In the genomic region with DNA sequence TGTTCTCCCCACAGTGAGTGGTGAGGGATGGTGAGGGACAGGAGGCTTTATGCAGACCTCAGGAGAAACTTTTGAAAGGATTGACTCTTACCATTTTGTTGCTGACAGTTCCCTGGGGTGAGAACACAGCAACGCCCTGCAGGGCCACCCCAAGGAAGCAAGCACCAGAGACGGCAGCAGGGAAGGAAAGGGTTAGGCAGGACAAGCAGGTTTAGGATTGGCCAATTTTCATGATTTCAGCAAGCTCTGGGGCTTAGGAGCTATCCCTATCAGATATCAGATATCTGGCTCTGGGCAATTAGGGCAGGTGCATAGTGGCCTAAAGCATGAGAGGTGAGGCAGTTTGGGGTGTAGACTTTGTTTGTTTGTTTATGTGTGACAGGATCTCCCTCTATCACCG, we compare ENCODE assay signal across 22 cellular contexts.
DNase-seq lines count a peak whose midpoint lies in the region; ATAC-seq, FAIRE-seq and TF ChIP-seq lines count a peak whose summit lies in the region.
"Had no signal": no experiment of that assay in that cellular context is flagged by ENCODE, and none has a peak within 500 bp of the region (broad histone marks: within the 10 kb centered on the region; RNA-seq: fewer than 3 reads in every experiment).

No MANE protein-coding gene starts in this region.

- no peak for TF ChIP-seq POLR2A in H1 (IDR thresholded peaks at IDR 0.05; ENCODE audit: control extremely low read depth in 1 of 2, low read depth in 2 of 2, low read length in 2 of 2)
- no peak for TF ChIP-seq POLR2A in spleen (IDR thresholded peaks at IDR 0.05)

- intact Hi-C loops in spleen (cut with DNase I; ENCODE audit: low total_unique reads), result no loop called here

- H2BK120ac ChIP-seq in H1 (replicated peaks; ENCODE audit: low read depth, low read length), result peak overlapping the region; percentile 58

- H3K79me2 ChIP-seq in H1 (ENCODE audit: control insufficient read depth in 1 of 2, insufficient read depth in 2 of 2, low read length in 2 of 2) (no peaks in the 10 kb centered on the region), neural progenitor cell (ENCODE audit: low read depth) (no peaks in the 10 kb centered on the region)

- H3K9me3 Mint-ChIP-seq in neural progenitor cell, result peaks cover 7% of the 10 kb centered on the region
- H3K9me3 Mint-ChIP-seq: CD4-positive, alpha-beta T cell had no signal

- FAIRE-seq in H1 (lab: Jason Lieb, UNC), result peak; percentile 39
- FAIRE-seq: D721Med, GM12892, GM18507, HepG2 had no signal

- no peak overlapping the region; the same call in 1 of the 2 replicates for H2BK5ac ChIP-seq in H1 (ENCODE audit: low read depth, low read length)

- no peaks in the 10 kb centered on the region for H3K36me3 Mint-ChIP-seq in neural progenitor cell
- H3K36me3 Mint-ChIP-seq: IgD-negative memory B cell had no signal

- H3K4me2 ChIP-seq in H1 (ENCODE audit: insufficient read depth in 1 of 2, low read depth in 2 of 2, low read length in 2 of 2) (peak overlapping the region in 1 of 2 experiments; percentile 35; a peak in 2 of 4 replicates), neural progenitor cell (no peak overlapping the region)
- H3K4me2 ChIP-seq: A549 had no signal

- POLR2A ChIA-PET in H1 (lab: Charles Lee; ENCODE audit: partially characterized antibody), result interaction anchor here (1.0 kb wide), 1 partner anchor 319 kb away, joined by 3 read pairs; no protein-coding TSS in a partner anchor

- no peak overlapping the region for H4K5ac ChIP-seq in H1 (ENCODE audit: insufficient read length, low read depth, low read length)

- no peak overlapping the region for H4K8ac ChIP-seq in H1 (ENCODE audit: extremely low read depth, insufficient read depth, low read length)

- no peak overlapping the region for H3K4me3 ChIP-seq in HUES48 (ENCODE audit: low read depth, low read length)
- H3K4me3 ChIP-seq in H1 (ENCODE audit: extremely low read depth in 1 of 4, insufficient read depth in 2 of 4, low read depth in 3 of 4, low read length in 4 of 4), result no peak overlapping the region
- no peak overlapping the region for H3K4me3 ChIP-seq in neural progenitor cell
- H3K4me3 ChIP-seq in spleen, result no peak overlapping the region
- H3K4me3 ChIP-seq: A549, HAP-1 had no signal

- H3K14ac ChIP-seq in H1 (ENCODE audit: insufficient read length), result no peak overlapping the region

- TF ChIP-seq RAD21 in H1 (IDR thresholded peaks at IDR 0.05 in 1 of 2, conservative IDR thresholded peaks at IDR 0.05 in 1 of 2; ENCODE audit: low read depth in 2 of 2, low read length in 2 of 2), result no peak

- peak overlapping the region; percentile 62 for H3K27ac Mint-ChIP-seq in neural progenitor cell
- H3K27ac Mint-ChIP-seq: CD4-positive, alpha-beta T cell; IgD-negative memory B cell had no signal

- H3K9ac ChIP-seq in HUES48 (ENCODE audit: low read depth, low read length) (no peak overlapping the region), H1 (replicated peaks in 1 of 4; ENCODE audit: extremely low read depth in 1 of 4, low read depth in 3 of 4, low read length in 3 of 4) (no peak overlapping the region), neural progenitor cell (no peak overlapping the region)

- no peak for TF ChIP-seq EP300 in H1 (IDR thresholded peaks at IDR 0.05; ENCODE audit: borderline replicate concordance in 1 of 2, low read depth in 2 of 2, low read length in 2 of 2)

- no peak for ATAC-seq in GM21825 (IDR thresholded peaks at IDR 0.05; ENCODE audit: unreplicated experiment)
- ATAC-seq: A549, HepG2 had no signal

- H3K9me3 ChIP-seq in HUES48 (ENCODE audit: control insufficient read depth, insufficient read depth, low read length) (peaks cover 7% of the 10 kb centered on the region; the same call in 1 of the 2 replicates), H1 (ENCODE audit: insufficient read depth in 2 of 2, low read depth in 1 of 2, low read length in 1 of 2) (peaks cover 10 to 11% of the 10 kb centered on the region in 2 experiments; a peak in 2 of 4 replicates), neural progenitor cell (ENCODE audit: low read depth) (no peaks in the 10 kb centered on the region), spleen (no peaks in the 10 kb centered on the region)
- H3K9me3 ChIP-seq: Caco-2, HAP-1 had no signal

- H3K27me3 Mint-ChIP-seq in neural progenitor cell (ENCODE audit: insufficient read depth, low read depth), result peaks cover 11% of the 10 kb centered on the region

- no peak overlapping the region for H2BK15ac ChIP-seq in H1 (ENCODE audit: low read length)

- no peak overlapping the region for H3K4me3 Mint-ChIP-seq in neural progenitor cell
- H3K4me3 Mint-ChIP-seq: CD4-positive, alpha-beta T cell; IgD-negative memory B cell had no signal

- H2AK5ac ChIP-seq in H1 (ENCODE audit: low read depth, low read length), result no peak overlapping the region

- DNase-seq in ELF-1 (ENCODE audit: low read depth, low spot score) (peak; percentile 61), H1 (ENCODE audit: low read depth in 1 of 2, low spot score in 2 of 2) (no peak), neural progenitor cell (ENCODE audit: low spot score) (no peak), spleen (no peak), UCSD-AML1 (lab: John Stamatoyannopoulos, UW; ENCODE audit: unreplicated experiment) (no peak)
- DNase-seq: AML-193; CD4-positive, alpha-beta T cell; GDM1; GOT3 had no signal

- H3F3A ChIP-seq in neural progenitor cell (ENCODE audit: low read depth), result peaks cover 27% of the 10 kb centered on the region

- H4K20me1 ChIP-seq in H1 (replicated peaks in 1 of 2; ENCODE audit: control insufficient read depth in 1 of 2, insufficient read depth in 2 of 2, low read length in 2 of 2) (no peaks in the 10 kb centered on the region), neural progenitor cell (ENCODE audit: low read depth) (no peaks in the 10 kb centered on the region)

- CTCF ChIA-PET in H1 (lab: Charles Lee; ENCODE audit: partially characterized antibody), result interaction anchor here (0.6 to 2.6 kb wide), 4 partner anchors 11 to 308 kb away, joined by 3 to 14 read pairs (median 6); no protein-coding TSS in a partner anchor

- H3K36me3 ChIP-seq in HUES48 (ENCODE audit: control insufficient read depth, insufficient read depth, low read length) (no peaks in the 10 kb centered on the region), H1 (ENCODE audit: control insufficient read depth in 2 of 4, insufficient read depth in 4 of 4, low read length in 3 of 4) (no peaks in the 10 kb centered on the region), neural progenitor cell (no peaks in the 10 kb centered on the region), spleen (no peaks in the 10 kb centered on the region)
- H3K36me3 ChIP-seq: HAP-1 had no signal

- H3K23me2 ChIP-seq in H1 (ENCODE audit: low read depth, low read length), result 0 out of 2 replicates have a peak, but pooled peaks cover under 1% of the 10 kb centered on the region

- H3K4ac ChIP-seq in H1 (replicated peaks; ENCODE audit: insufficient read length, low read depth, low read length), result no peak overlapping the region

- peak overlapping the region; percentile 80 for H3K27ac ChIP-seq in HUES48 (ENCODE audit: low read depth, low read length)
- H3K27ac ChIP-seq in H1 (ENCODE audit: low read depth, low read length), result no peak overlapping the region
- H3K27ac ChIP-seq in neural progenitor cell, result no peak overlapping the region
- no peak overlapping the region for H3K27ac ChIP-seq in spleen
- H3K27ac ChIP-seq: 22Rv1, A549, C4-2B, HL-60 had no signal

- no peak overlapping the region for H3K23ac ChIP-seq in H1 (ENCODE audit: insufficient read length)

- WGBS in H1 (ENCODE audit: extremely low coverage in 1 of 2, insufficient coverage in 1 of 2, insufficient read length in 1 of 2, insufficient replicate concordance in 2 of 2, low coverage in 1 of 2, low lambda C conversion rate in 2 of 2, missing lambda C conversion rate in 1 of 2), 2 experiments, result 44% methylated on average over 3 of the region's 3 CpGs; no CpG with 5 or more reads in 1 of the 2 experiments
- 47 to 76% (median 67%) methylated on average over 2 to 3 of the region's 3 CpGs for WGBS in spleen, 5 donors

- H3K27me3 ChIP-seq in HUES48 (ENCODE audit: control insufficient read depth, insufficient read depth, low read length) (no peaks in the 10 kb centered on the region), H1 (replicated peaks in 1 of 4; ENCODE audit: control insufficient read depth in 3 of 4, extremely low read depth in 1 of 4, insufficient read depth in 3 of 4, low read length in 3 of 4) (no peaks in the 10 kb centered on the region), neural progenitor cell (no peaks in the 10 kb centered on the region), spleen (replicated peaks in 1 of 7) (peaks cover 0 to 18% (median 0%) of the 10 kb centered on the region in 7 donors)

- no peaks in the 10 kb centered on the region for H3K79me1 ChIP-seq in H1 (ENCODE audit: low read depth, low read length)

- H3K56ac ChIP-seq in H1 (replicated peaks; ENCODE audit: insufficient read length, low read depth, low read length), result peak overlapping the region; percentile 37

- H4K91ac ChIP-seq in H1 (replicated peaks; ENCODE audit: insufficient read length, low read length), result peak overlapping the region; percentile 27

- TF ChIP-seq CTCF in H1 (IDR thresholded peaks at IDR 0.05; ENCODE audit: control extremely low read depth in 1 of 3, insufficient read depth in 1 of 3, low read depth in 1 of 3, low read length in 3 of 3), result no peak
- no peak for TF ChIP-seq CTCF in neural progenitor cell (IDR thresholded peaks at IDR 0.05)
- TF ChIP-seq CTCF in spleen (IDR thresholded peaks at IDR 0.05 in 8 of 11, conservative IDR thresholded peaks at IDR 0.05 in 3 of 11), result no peak

- peak overlapping the region; percentile 56; the same call in 1 of the 2 replicates for H3K18ac ChIP-seq in H1 (ENCODE audit: extremely low read depth, low read length)

- H3K4me1 Mint-ChIP-seq in neural progenitor cell, result peaks cover 15% of the 10 kb centered on the region
- H3K4me1 Mint-ChIP-seq: IgD-negative memory B cell had no signal

- H2BK12ac ChIP-seq in H1 (ENCODE audit: low read depth, low read length), result 0 out of 2 replicates have a peak overlapping the region, but pooled peaks have one; percentile 42

- peaks cover 30% of the 10 kb centered on the region for H3K4me1 ChIP-seq in HUES48 (ENCODE audit: control insufficient read depth, insufficient read depth, low read length)
- H3K4me1 ChIP-seq in H1 (replicated peaks in 1 of 4; ENCODE audit: control insufficient read depth in 3 of 4, insufficient read depth in 4 of 4, low read length in 3 of 4), result peaks cover 4 to 13% (median 6%) of the 10 kb centered on the region in 4 experiments; a peak in 4 of 7 replicates
- H3K4me1 ChIP-seq in neural progenitor cell, result peaks cover 23% of the 10 kb centered on the region
- no peaks in the 10 kb centered on the region for H3K4me1 ChIP-seq in spleen
- H3K4me1 ChIP-seq: A549 had no signal

- no peak overlapping the region for H2AFZ ChIP-seq in H1 (ENCODE audit: low read length)
- H2AFZ ChIP-seq in neural progenitor cell (replicated peaks), result no peak overlapping the region

- 0 out of 2 replicates have a peak overlapping the region, but pooled peaks have one; percentile 34 for H2BK20ac ChIP-seq in H1 (ENCODE audit: low read length)

TF ChIP-seq in H1, 55 proteins besides CTCF, POLR2A, EP300 and RAD21 (continues in another document):
- TF ChIP-seq TEAD4 (IDR thresholded peaks at IDR 0.05; ENCODE audit: low read depth, low read length), result no peak
- TF ChIP-seq, protein P1, sequence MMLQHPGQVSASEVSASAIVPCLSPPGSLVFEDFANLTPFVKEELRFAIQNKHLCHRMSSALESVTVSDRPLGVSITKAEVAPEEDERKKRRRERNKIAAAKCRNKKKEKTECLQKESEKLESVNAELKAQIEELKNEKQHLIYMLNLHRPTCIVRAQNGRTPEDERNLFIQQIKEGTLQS (IDR thresholded peaks at IDR 0.05; ENCODE audit: insufficient read depth, low read depth, low read length), result no peak
